In the genomic region with DNA sequence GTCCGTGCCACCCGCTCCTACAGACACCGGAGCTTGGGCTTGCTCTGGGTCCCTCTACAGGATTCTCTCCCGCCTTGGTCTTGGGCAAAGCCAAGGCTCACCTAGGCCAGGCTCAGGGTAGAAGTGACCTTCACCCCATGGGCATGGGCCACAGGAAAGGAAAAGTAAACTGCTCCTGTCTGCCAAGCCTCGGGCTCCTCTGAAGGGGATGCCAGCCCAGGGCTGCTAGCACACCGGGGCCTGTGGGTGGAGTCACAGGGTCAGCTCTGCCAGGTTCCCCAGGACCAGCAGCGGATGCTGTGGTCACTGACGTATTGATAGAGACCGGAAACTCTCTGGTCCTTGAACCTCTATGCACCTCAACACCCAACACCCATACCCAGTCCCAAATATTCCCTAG, we compare ENCODE assay signal across 23 cellular contexts.
A peak's percentile ranks its signal among the peaks of the same experiment; 100 is the strongest.
DNase-seq lines count a peak whose midpoint lies in the region; ATAC-seq lines count a peak whose summit lies in the region.
"Had no signal": no experiment of that assay in that cellular context is flagged by ENCODE, and none has a peak within 500 bp of the region (broad histone marks: within the 10 kb centered on the region; RNA-seq: fewer than 3 reads in every experiment).

No MANE protein-coding gene starts in this region.

- intact Hi-C loops in aorta (cut with DNase I) (no loop called here), head of caudate nucleus (cut with DNase I) (no loop called here)

- WGBS in aorta, 2 donors = 86 to 89% methylated on average over 9 of the region's 9 CpGs

- no peaks in the 10 kb centered on the region for H3K27me3 ChIP-seq in aorta (ENCODE audit: control insufficient read depth in 1 of 2, insufficient read depth in 2 of 2, low read length in 1 of 2)
- H3K27me3 ChIP-seq: BE2C; BLaER1 treated with 17β-estradiol and CSF1 and Interleukin-3, amounts not matched to agents 10 nM and 100 nM had no signal

- no peak overlapping the region for H3K4me3 ChIP-seq in aorta (ENCODE audit: low read length in 2 of 2)
- H3K4me3 ChIP-seq: A549; BLaER1 treated with 17β-estradiol and CSF1 and Interleukin-3, amounts not matched to agents 10 nM and 100 nM; GM12878; GM23248 had no signal

- no peaks in the 10 kb centered on the region for H3K4me1 ChIP-seq in aorta (ENCODE audit: control insufficient read depth in 1 of 2, insufficient read depth in 2 of 2, low read length in 2 of 2)
- H3K4me1 ChIP-seq: A549; BE2C; BLaER1 treated with 17β-estradiol and CSF1 and Interleukin-3, amounts not matched to agents 10 nM and 100 nM had no signal

- no peaks in the 10 kb centered on the region for H3K4me1 Mint-ChIP-seq in stimulated activated naive CD8-positive, alpha-beta T cell treated with anti-CD3 and anti-CD28 coated beads, Interleukin-15, amount 100 ng/mL, for 72 hours
- H3K4me1 Mint-ChIP-seq: CD14-positive monocyte; CD8-positive, alpha-beta memory T cell had no signal

- no peaks in the 10 kb centered on the region for H3K9me3 Mint-ChIP-seq in stimulated activated naive CD8-positive, alpha-beta T cell treated with anti-CD3 and anti-CD28 coated beads, Interleukin-15, amount 100 ng/mL, for 72 hours
- H3K9me3 Mint-ChIP-seq: CD4-positive, alpha-beta T cell had no signal

- no peak overlapping the region for H3K4me3 Mint-ChIP-seq in stimulated activated naive CD8-positive, alpha-beta T cell treated with anti-CD3 and anti-CD28 coated beads, Interleukin-15, amount 100 ng/mL, for 72 hours
- H3K4me3 Mint-ChIP-seq: CD14-positive monocyte; CD4-positive, alpha-beta T cell; CD8-positive, alpha-beta memory T cell had no signal

- DNase-seq in stimulated activated naive CD8-positive, alpha-beta T cell treated with anti-CD3 and anti-CD28 coated beads, Interleukin-15, amount 100 ng/mL, for 72 hours = no peak
- no peak for DNase-seq in stimulated activated naive CD8-positive, alpha-beta T cell treated with anti-CD3 and anti-CD28 coated beads, Interleukin-15, Interleukin-2, amounts not matched to agents 100 U/mL and 50 U/mL, for 24 hours
- peak; percentile 57 for DNase-seq in left lobe of liver (ENCODE audit: low spot score)
- DNase-seq in aorta = no peak
- no peak for DNase-seq in head of caudate nucleus
- DNase-seq in ecto neural progenitor cell (ENCODE audit: low spot score) = no peak
- DNase-seq: 8988T; ACHN; AML-193; BE2C; CD4-positive, alpha-beta T cell; CD8-positive, alpha-beta memory T cell; DMS 273 treated with DMSO at 0.1 percent for 48 hours; DMS79; EL; GDM1; GM23248; H7; HCEC 1CT had no signal

- no peak overlapping the region for H3K27ac Mint-ChIP-seq in stimulated activated naive CD8-positive, alpha-beta T cell treated with anti-CD3 and anti-CD28 coated beads, Interleukin-15, amount 100 ng/mL, for 72 hours
- H3K27ac Mint-ChIP-seq: CD4-positive, alpha-beta T cell had no signal

- H3K27ac ChIP-seq in aorta (ENCODE audit: low read depth in 1 of 2, low read length in 2 of 2) = no peak overlapping the region
- H3K27ac ChIP-seq: A549; BLaER1 treated with 17β-estradiol and CSF1 and Interleukin-3, amounts not matched to agents 10 nM and 100 nM; GM23248 had no signal

- H3K36me3 ChIP-seq in aorta (ENCODE audit: control insufficient read depth in 1 of 2, insufficient read depth in 2 of 2, low read length in 1 of 2) = no peaks in the 10 kb centered on the region
- H3K36me3 ChIP-seq: BE2C; BLaER1 treated with 17β-estradiol and CSF1 and Interleukin-3, amounts not matched to agents 10 nM and 100 nM had no signal

- no peaks in the 10 kb centered on the region for H3K9me3 ChIP-seq in aorta (ENCODE audit: control insufficient read depth, low read length)
- H3K9me3 ChIP-seq: A549; BE2C; BLaER1 treated with 17β-estradiol and CSF1 and Interleukin-3, amounts not matched to agents 10 nM and 100 nM had no signal

- H3K27me3 Mint-ChIP-seq in stimulated activated naive CD8-positive, alpha-beta T cell treated with anti-CD3 and anti-CD28 coated beads, Interleukin-15, amount 100 ng/mL, for 72 hours = no peaks in the 10 kb centered on the region
- H3K27me3 Mint-ChIP-seq: CD4-positive, alpha-beta T cell had no signal

- peak; percentile 18 for ATAC-seq in stimulated activated naive CD8-positive, alpha-beta T cell treated with anti-CD3 and anti-CD28 coated beads, Interleukin-15, amount 100 ng/mL, for 72 hours
- no peak for ATAC-seq in stimulated activated naive CD8-positive, alpha-beta T cell treated with anti-CD3 and anti-CD28 coated beads, Interleukin-15, Interleukin-2, amounts not matched to agents 100 U/mL and 50 U/mL, for 24 hours
- ATAC-seq in left lobe of liver = peak; percentile 77
- ATAC-seq in aorta (ENCODE audit: low FRiP score) = peak; percentile 31
- ATAC-seq: A549, GM12878 had no signal
